18 cellular contexts compared by ENCODE assay signal in genomic region chr7:46549892-46550639, GRCh38.
"Had no signal": no experiment of that assay in that cellular context is flagged by ENCODE, and none has a peak within 500 bp of the region (broad histone marks: within the 10 kb centered on the region; RNA-seq: fewer than 3 reads in every experiment).

No MANE protein-coding gene starts in this region.

- H3K9me3 ChIP-seq: right atrium auricular region, tibial nerve had no signal

- H3K36me3 ChIP-seq: cardiac muscle cell, right atrium auricular region, tibial nerve, WERI-Rb-1 had no signal

- H3K27ac ChIP-seq: cardiac muscle cell, right atrium auricular region, tibial nerve, WERI-Rb-1 had no signal

- DNase-seq: activated CD4-positive, alpha-beta memory T cell treated with anti-CD3 and anti-CD28 coated beads for 36 hours; activated CD4-positive, alpha-beta T cell treated with anti-CD3 and anti-CD28 coated beads for 36 hours; activated CD8-positive, alpha-beta memory T cell treated with anti-CD3 and anti-CD28 coated beads, Interleukin-2, amount 10 ng/mL, durations not matched to agents 7 days and 5 days; activated naive CD4-positive, alpha-beta T cell treated with anti-CD3 and anti-CD28 coated beads, Interleukin-2, amount 50 U/mL, for 16 hours; activated T-cell treated with anti-CD3 and anti-CD28 coated beads, Interleukin-2, amount 50 U/mL, for 1 hour; foreskin melanocyte; naive B cell; stimulated activated CD4-positive, alpha-beta T cell treated with anti-CD3 and anti-CD28 coated beads, Interleukin-4, amount 100 ng/mL, for 4 hours; stimulated activated CD8-positive, alpha-beta memory T cell treated with anti-CD3 and anti-CD28 coated beads, Interleukin-4, amount 100 ng/mL, for 48 hours; stimulated activated naive CD4-positive, alpha-beta T cell treated with Interleukin-2 at 50 U/mL for 16 hours; substantia nigra; T-helper 17 cell; WERI-Rb-1 had no signal

- H3K27me3 ChIP-seq: cardiac muscle cell, right atrium auricular region, tibial nerve had no signal

- ATAC-seq: activated CD4-positive, alpha-beta T cell treated with anti-CD3 and anti-CD28 coated beads for 36 hours; activated CD8-positive, alpha-beta memory T cell treated with anti-CD3 and anti-CD28 coated beads, Interleukin-2, amount 10 ng/mL, durations not matched to agents 7 days and 5 days; T-helper 17 cell had no signal

- FAIRE-seq: endometrium had no signal

- H3K4me1 ChIP-seq: right atrium auricular region, tibial nerve had no signal

- H3K4me3 ChIP-seq: cardiac muscle cell, right atrium auricular region, skin epidermis, tibial nerve had no signal
